ENCODE assay signal across 23 cellular contexts in the genomic region with DNA sequence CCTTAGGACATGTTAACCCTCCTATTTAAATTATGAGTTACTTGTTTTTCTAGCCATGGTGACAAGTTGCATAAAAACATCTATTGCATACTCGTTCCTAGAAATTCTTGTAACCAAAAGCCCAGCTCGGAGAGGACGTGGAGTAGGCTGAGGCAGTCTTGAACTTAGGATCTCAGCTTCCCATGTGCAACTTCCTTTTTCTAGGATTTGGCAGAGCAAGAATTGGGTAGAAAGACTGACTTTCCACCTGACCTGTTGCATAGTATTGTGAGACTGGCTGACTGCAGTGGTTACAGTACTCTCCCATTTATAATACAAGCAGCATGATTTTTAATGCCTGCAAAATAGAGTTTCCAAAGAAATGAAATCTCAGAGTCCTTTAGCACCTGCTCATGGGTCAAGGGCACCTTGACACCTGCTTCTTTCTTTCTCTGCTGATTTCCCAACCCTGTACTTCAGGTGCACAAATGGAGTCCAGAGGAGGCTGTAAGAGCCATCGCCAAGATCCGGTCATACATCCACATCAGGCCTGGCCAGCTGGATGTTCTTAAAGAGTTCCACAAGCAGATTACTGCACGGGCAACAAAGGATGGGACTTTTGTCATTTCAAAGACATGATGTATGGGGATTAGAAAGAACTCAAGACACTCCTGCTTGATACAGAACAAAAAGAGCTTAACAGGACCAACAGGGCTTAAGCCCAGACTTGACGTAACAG. TPM values are rescaled to one million over a fixed set of nuclear protein-coding genes. Genes with fewer than 3 reads are reported as not detected.
DNase-seq lines count a peak whose midpoint lies in the region; ATAC-seq, FAIRE-seq and TF ChIP-seq lines count a peak whose summit lies in the region.
"Had no signal": no experiment of that assay in that cellular context is flagged by ENCODE, and none has a peak within 500 bp of the region (broad histone marks: within the 10 kb centered on the region; RNA-seq: fewer than 3 reads in every experiment).

No MANE protein-coding gene starts in this region.

- H3K27me3 ChIP-seq in AG04450 (ENCODE audit: control insufficient read depth, insufficient read depth, low read length) (no peaks in the 10 kb centered on the region), K562 (ENCODE audit: control insufficient read depth in 2 of 2, insufficient read depth in 2 of 2, low read length in 2 of 2) (no peaks in the 10 kb centered on the region), colonic mucosa (no peaks in the 10 kb centered on the region)
- H3K27me3 ChIP-seq: esophagus squamous epithelium had no signal

- no peak overlapping the region for H3K9ac ChIP-seq in K562 (ENCODE audit: insufficient read depth in 1 of 2, low read depth in 2 of 2, low read length in 2 of 2)
- no peak overlapping the region for H3K9ac ChIP-seq in colonic mucosa (ENCODE audit: low read depth in 2 of 2, low read length in 2 of 2)
- H3K9ac ChIP-seq: parathyroid adenoma had no signal

- TF ChIP-seq CTCF in AG04450 (IDR thresholded peaks at IDR 0.05; ENCODE audit: low read depth, low read length) (no peak), D721Med (IDR thresholded peaks at IDR 0.05; ENCODE audit: insufficient read depth, missing control alignments) (no peak), K562 (IDR thresholded peaks at IDR 0.05 in 2 of 3, conservative IDR thresholded peaks at IDR 0.05 in 1 of 3; ENCODE audit: insufficient read depth in 2 of 3, low read depth in 1 of 3, low read length in 3 of 3) (no peak), neural crest cell (conservative IDR thresholded peaks at IDR 0.05) (no peak), colonic mucosa (IDR thresholded peaks at IDR 0.05) (no peak)

- H3K36me3 ChIP-seq in K562 (ENCODE audit: control insufficient read depth, insufficient read depth, low read length) (peaks cover 68% of the 10 kb centered on the region; the same call in 2 of the 3 replicates), colonic mucosa (peaks cover 9% of the 10 kb centered on the region)

- TSS peak; percentile 1 for BruUV-seq in K562 (replicated peaks; lab: Mats Ljungman, UMichigan)

- ATAC-seq in K562, result no peak
- ATAC-seq: activated CD8-positive, alpha-beta memory T cell treated with anti-CD3 and anti-CD28 coated beads, Interleukin-2, amount 10 ng/mL, durations not matched to agents 7 days and 5 days; stimulated activated naive CD8-positive, alpha-beta T cell treated with anti-CD3 and anti-CD28 coated beads, Interleukin-15, amount 100 ng/mL, for 72 hours had no signal

- H3K27ac Mint-ChIP-seq in neural crest cell (ENCODE audit: unreplicated experiment), result peak overlapping the region; percentile 78
- H3K27ac Mint-ChIP-seq: activated CD8-positive, alpha-beta memory T cell treated with anti-CD3 and anti-CD28 coated beads, Interleukin-2, amount 10 ng/mL, durations not matched to agents 7 days and 5 days had no signal

- H3K4me1 ChIP-seq in K562 (replicated peaks in 1 of 2; ENCODE audit: control insufficient read depth in 2 of 2, insufficient read depth in 2 of 2, low read length in 2 of 2) (peaks cover 0 to 5% of the 10 kb centered on the region in 2 experiments; a peak in 2 of 5 replicates), colonic mucosa (no peaks in the 10 kb centered on the region)
- H3K4me1 ChIP-seq: parathyroid adenoma had no signal

- FAIRE-seq in D721Med (lab: Jason Lieb, UNC) (peak; percentile 35), K562 (lab: Jason Lieb, UNC) (no peak)

- in situ Hi-C loops in K562 (cut with MboI), result no loop called here

- H3K4me2 ChIP-seq in K562 (ENCODE audit: insufficient read depth, low read length), result no peak overlapping the region

- H3K4me3 Mint-ChIP-seq in neural crest cell, result peak overlapping the region; percentile 33
- H3K4me3 Mint-ChIP-seq: activated CD8-positive, alpha-beta memory T cell treated with anti-CD3 and anti-CD28 coated beads, Interleukin-2, amount 10 ng/mL, durations not matched to agents 7 days and 5 days; stimulated activated naive CD8-positive, alpha-beta T cell treated with anti-CD3 and anti-CD28 coated beads, Interleukin-15, amount 100 ng/mL, for 72 hours had no signal

- H3K9me1 ChIP-seq in K562 (ENCODE audit: control insufficient read depth, insufficient read depth, low read length), result no peaks in the 10 kb centered on the region

- H2AFZ ChIP-seq in K562 (ENCODE audit: low read depth, low read length), result no peak overlapping the region
- H2AFZ ChIP-seq: parathyroid adenoma had no signal

- DNase-seq in AG04450 (ENCODE audit: low read depth, low spot score) (no peak), D721Med (ENCODE audit: insufficient read length, low spot score) (no peak), K562 (ENCODE audit: extremely low read depth in 1 of 4, low spot score in 3 of 4) (peak in 2 of 4 experiments; percentile 5 to 7), neural crest cell (ENCODE audit: low read depth, low spot score) (no peak), inferior parietal cortex (ENCODE audit: extremely low spot score) (no peak), NCI-H226 (no peak), colonic mucosa (no peak), NCI-H524 (lab: John Stamatoyannopoulos, UW) (no peak)
- DNase-seq: activated CD4-positive, alpha-beta T cell treated with anti-CD3 and anti-CD28 coated beads for 1 hour; activated CD8-positive, alpha-beta memory T cell treated with anti-CD3 and anti-CD28 coated beads, Interleukin-2, amount 10 ng/mL, durations not matched to agents 7 days and 5 days; activated effector memory CD4-positive, alpha-beta T cell treated with anti-CD3 and anti-CD28 coated beads, Interleukin-2, amount 50 U/mL, for 16 hours; amygdala; central memory CD4-positive, alpha-beta T cell; DND-41; effector CD4-positive, alpha-beta T cell; esophagus squamous epithelium; NCI-H1105; NCI-H524 treated with DMSO at 0.1 percent for 48 hours; stimulated activated naive CD8-positive, alpha-beta T cell treated with anti-CD3 and anti-CD28 coated beads, Interleukin-15, amount 100 ng/mL, for 72 hours; trophoblast cell had no signal

- peaks cover 31% of the 10 kb centered on the region for H3K79me2 ChIP-seq in K562 (ENCODE audit: control insufficient read depth, insufficient read depth, low read length)

- peaks cover 7% of the 10 kb centered on the region for H3K36me3 Mint-ChIP-seq in neural crest cell (ENCODE audit: low read depth)

- no peak for TF ChIP-seq POLR2A in K562 (conservative IDR thresholded peaks at IDR 0.05)

- H3K4me3 ChIP-seq in AG04450 (ENCODE audit: low read depth, low read length), result no peak overlapping the region
- H3K4me3 ChIP-seq in K562, result no peak overlapping the region
- H3K4me3 ChIP-seq in colonic mucosa, result no peak overlapping the region
- H3K4me3 ChIP-seq: esophagus squamous epithelium, HAP-1 had no signal

- 91% methylated on average over 7 of the region's 7 CpGs for WGBS in K562 (ENCODE audit: insufficient coverage, low coverage, missing lambda C conversion rate)

- CTCF ChIA-PET in AG04450 (lab: Charles Lee) (interaction anchor here (1.5 kb wide), 1 partner anchor 18 kb away, joined by 4 read pairs; no protein-coding TSS in a partner anchor), K562 (lab: Yijun Ruan, JAX; ENCODE audit: low intra/inter-chr PET ratio) (no interaction called here)

- POLR2A ChIA-PET in AG04450 (lab: Yijun Ruan, JAX) (no interaction called here), K562 (lab: Yijun Ruan, JAX) (interaction anchor here (0.8 to 1.1 kb wide), 4 partner anchors 8 to 92 kb away, joined by 3 read pairs; a partner anchor contains a TSS)

- no peaks in the 10 kb centered on the region for H3K27me3 Mint-ChIP-seq in neural crest cell (ENCODE audit: low read depth)
- H3K27me3 Mint-ChIP-seq: activated CD8-positive, alpha-beta memory T cell treated with anti-CD3 and anti-CD28 coated beads, Interleukin-2, amount 10 ng/mL, durations not matched to agents 7 days and 5 days; stimulated activated naive CD8-positive, alpha-beta T cell treated with anti-CD3 and anti-CD28 coated beads, Interleukin-15, amount 100 ng/mL, for 72 hours had no signal

- H3K9me3 ChIP-seq in AG04450 (ENCODE audit: control insufficient read depth, insufficient read depth, low read length) (no peaks in the 10 kb centered on the region), K562 (replicated peaks; ENCODE audit: control insufficient read depth, insufficient read depth, low read depth, low read length) (no peaks in the 10 kb centered on the region), colonic mucosa (no peaks in the 10 kb centered on the region)
- H3K9me3 ChIP-seq: esophagus squamous epithelium, HAP-1 had no signal

- TF ChIP-seq EP300 in K562 (IDR thresholded peaks at IDR 0.05; ENCODE audit: low read length), result no peak

- H3K27ac ChIP-seq in AG04450 (ENCODE audit: low read depth, low read length), result peak overlapping the region; percentile 11
- H3K27ac ChIP-seq in K562 (ENCODE audit: extremely low read depth, low read depth, low read length), result no peak overlapping the region
- H3K27ac ChIP-seq in colonic mucosa, result no peak overlapping the region
- H3K27ac ChIP-seq: esophagus squamous epithelium, parathyroid adenoma had no signal

- peaks cover 7% of the 10 kb centered on the region for H3K4me1 Mint-ChIP-seq in neural crest cell

- intact Hi-C loops in K562 (cut with micrococcal nuclease), result no loop called here
- intact Hi-C loops in colonic mucosa (cut with DNase I), result no loop called here

- no peak for TF ChIP-seq RAD21 in K562 (CRISPR knock-in tag; conservative IDR thresholded peaks at IDR 0.05 in 1 of 2, IDR thresholded peaks at IDR 0.05 in 1 of 2)

- no peaks in the 10 kb centered on the region for H4K20me1 ChIP-seq in K562 (replicated peaks; ENCODE audit: control insufficient read depth, insufficient read depth, low read length)

- H3K9me3 Mint-ChIP-seq in neural crest cell, result no peaks in the 10 kb centered on the region
- H3K9me3 Mint-ChIP-seq: stimulated activated naive CD8-positive, alpha-beta T cell treated with anti-CD3 and anti-CD28 coated beads, Interleukin-15, amount 100 ng/mL, for 72 hours had no signal

RNA-seq across cellular contexts. Expression of a gene that starts 5.8 kb away (rescaled TPM):
- 39.2 and 39.5 TPM in 2 replicates for polyA plus RNA-seq in AG04450 (2011; rRNA removed)
- 15.6 and 17.2 TPM in 2 replicates for polyA minus RNA-seq in AG04450 (2011; rRNA and poly(A)+ RNA removed)
- total RNA-seq in K562 (2011; cell fraction: chromatin; rRNA removed; ENCODE audit: low replicate concordance), result 24.4 and 29.4 TPM in 2 replicates
- total RNA-seq in K562 (2011; cell fraction: nucleolus; rRNA removed), result 46.2 and 48.8 TPM in 2 replicates
- 40.4 and 62.1 TPM in 2 replicates for total RNA-seq in K562 (2011; cell fraction: nucleoplasm; rRNA removed)
- total RNA-seq in K562 (2014; rRNA removed), result 140 and 146 TPM in 2 replicates
- 59.3 and 60.4 TPM in 2 replicates for total RNA-seq in K562 (2014; rRNA removed; fragmentation: Illumina TruSeq; extraction: Trizol)
- total RNA-seq in K562 (2015; rRNA removed; fragmentation: Illumina TruSeq; extraction: Trizol), result 61.2 and 65.3 TPM in 2 replicates
- 67.2 and 83.6 TPM in 2 replicates for total RNA-seq in K562 (2021)
- 69.8 and 80.0 TPM in 2 replicates for polyA plus RNA-seq in K562 (2011; rRNA removed)
- polyA plus RNA-seq in K562 (2011; cell fraction: cytosol; rRNA removed), result 103 and 173 TPM in 2 replicates
- 29.7 and 32.6 TPM in 2 replicates for polyA plus RNA-seq in K562 (2011; cell fraction: nucleus; rRNA removed)
- 73.7 and 80.8 TPM in 2 replicates for polyA plus RNA-seq in K562 (2012)
- polyA plus RNA-seq in K562 (2014; fragmentation: Illumina TruSeq; extraction: Trizol), result 66.6 and 73.1 TPM in 2 replicates
- polyA plus RNA-seq in K562 (2014; fragmentation: Nextera tagmentation; extraction: Ambion mirVana), result 10 to 100 TPM; 10.4 to 16.5 TPM
- 109 and 144 TPM in 2 replicates for polyA plus RNA-seq in K562 (2014; rRNA removed)
- 31.1 and 36.7 TPM in 2 replicates for polyA minus RNA-seq in K562 (2011; rRNA and poly(A)+ RNA removed)
- 23.8 and 30.2 TPM in 2 replicates for polyA minus RNA-seq in K562 (2011; cell fraction: cytosol; rRNA and poly(A)+ RNA removed)
- 18.9 and 21.1 TPM in 2 replicates for polyA minus RNA-seq in K562 (2011; cell fraction: nucleus; rRNA and poly(A)+ RNA removed)
- total RNA-seq in neural crest cell, result 41.8 and 47.0 TPM in 2 replicates
- total RNA-seq in colonic mucosa, result 10 to 100 TPM; 33.6 to 52.5 TPM

RNA-seq across cellular contexts. Expression of a gene that starts 7.6 kb away (rescaled TPM):
- 19.5 and 20.0 TPM in 2 replicates for polyA plus RNA-seq in AG04450 (2011; rRNA removed)
- 28.3 and 30.4 TPM in 2 replicates for polyA minus RNA-seq in AG04450 (2011; rRNA and poly(A)+ RNA removed)
- 9.0 and 15.8 TPM in 2 replicates for total RNA-seq in K562 (2011; cell fraction: chromatin; rRNA removed; ENCODE audit: low replicate concordance)
- total RNA-seq in K562 (2011; cell fraction: nucleolus; rRNA removed), result 11.7 and 13.2 TPM in 2 replicates
- 11.6 and 13.4 TPM in 2 replicates for total RNA-seq in K562 (2011; cell fraction: nucleoplasm; rRNA removed)
- total RNA-seq in K562 (2014; rRNA removed), result 9.1 and 11.2 TPM in 2 replicates
- 13.6 TPM in 2 replicates for total RNA-seq in K562 (2014; rRNA removed; fragmentation: Illumina TruSeq; extraction: Trizol)
- 13.3 and 13.6 TPM in 2 replicates for total RNA-seq in K562 (2015; rRNA removed; fragmentation: Illumina TruSeq; extraction: Trizol)
- 11.0 and 12.9 TPM in 2 replicates for total RNA-seq in K562 (2021)
- polyA plus RNA-seq in K562 (2011; rRNA removed), result 16.9 and 18.2 TPM in 2 replicates
- 16.9 and 19.8 TPM in 2 replicates for polyA plus RNA-seq in K562 (2011; cell fraction: cytosol; rRNA removed)
- 6.6 and 9.4 TPM in 2 replicates for polyA plus RNA-seq in K562 (2011; cell fraction: nucleus; rRNA removed)
- 9.4 and 13.6 TPM in 2 replicates for polyA plus RNA-seq in K562 (2012)
- 13.0 and 13.1 TPM in 2 replicates for polyA plus RNA-seq in K562 (2014; fragmentation: Illumina TruSeq; extraction: Trizol)
- 10 to 100 TPM; 30.1 to 33.9 TPM for polyA plus RNA-seq in K562 (2014; fragmentation: Nextera tagmentation; extraction: Ambion mirVana)
- polyA plus RNA-seq in K562 (2014; rRNA removed), result 7.0 and 10.1 TPM in 2 replicates
- polyA minus RNA-seq in K562 (2011; rRNA and poly(A)+ RNA removed), result 21.9 and 23.1 TPM in 2 replicates
- polyA minus RNA-seq in K562 (2011; cell fraction: cytosol; rRNA and poly(A)+ RNA removed), result 8.3 and 9.2 TPM in 2 replicates
- polyA minus RNA-seq in K562 (2011; cell fraction: nucleus; rRNA and poly(A)+ RNA removed), result 5.4 and 10.0 TPM in 2 replicates
- 15.4 and 16.6 TPM in 2 replicates for total RNA-seq in neural crest cell
- 10 to 100 TPM; 14.5 to 15.5 TPM for total RNA-seq in colonic mucosa

RNA-seq across cellular contexts. Expression of a gene that starts 7.7 kb away (rescaled TPM):
- polyA plus RNA-seq in AG04450 (2011; rRNA removed) (103 and 106 TPM in 2 replicates), K562 (2011; rRNA removed) (302 and 343 TPM in 2 replicates), K562 (2014; fragmentation: Illumina TruSeq; extraction: Trizol) (194 and 197 TPM in 2 replicates), K562 (2014; fragmentation: Nextera tagmentation; extraction: Ambion mirVana) (10 to 100 TPM; 38.7 to 82.3 TPM), K562 (2014; rRNA removed) (341 and 353 TPM in 2 replicates)
- polyA minus RNA-seq in AG04450 (2011; rRNA and poly(A)+ RNA removed), result 47.1 and 49.9 TPM in 2 replicates
- total RNA-seq in K562 (2011; cell fraction: chromatin; rRNA removed; ENCODE audit: low replicate concordance), result 228 and 279 TPM in 2 replicates
- total RNA-seq in K562 (2011; cell fraction: nucleolus; rRNA removed), result 212 and 223 TPM in 2 replicates
- 239 and 241 TPM in 2 replicates for total RNA-seq in K562 (2011; cell fraction: nucleoplasm; rRNA removed)
- total RNA-seq in K562 (2014; rRNA removed) (203 and 207 TPM in 2 replicates), K562 (2014; rRNA removed; fragmentation: Illumina TruSeq; extraction: Trizol) (191 and 192 TPM in 2 replicates), K562 (2015; rRNA removed; fragmentation: Illumina TruSeq; extraction: Trizol) (190 and 191 TPM in 2 replicates), K562 (2021) (229 and 238 TPM in 2 replicates), neural crest cell (172 and 178 TPM in 2 replicates), colonic mucosa (100 to 1,000 TPM; 228 to 266 TPM)
- polyA plus RNA-seq in K562 (2011; cell fraction: cytosol; rRNA removed), result 353 and 764 TPM in 2 replicates
- polyA plus RNA-seq in K562 (2011; cell fraction: nucleus; rRNA removed), result 319 and 323 TPM in 2 replicates
- 137 and 179 TPM in 2 replicates for polyA plus RNA-seq in K562 (2012)
- polyA minus RNA-seq in K562 (2011; rRNA and poly(A)+ RNA removed), result 180 and 229 TPM in 2 replicates
- 60.6 and 66.6 TPM in 2 replicates for polyA minus RNA-seq in K562 (2011; cell fraction: cytosol; rRNA and poly(A)+ RNA removed)
- polyA minus RNA-seq in K562 (2011; cell fraction: nucleus; rRNA and poly(A)+ RNA removed), result 57.1 and 90.0 TPM in 2 replicates

RNA-seq across cellular contexts. Expression of a gene that starts 15.3 kb away (rescaled TPM):
- polyA plus RNA-seq in AG04450 (2011; rRNA removed) (not detected in 2 replicates), K562 (2011; rRNA removed) (not detected in 2 replicates), K562 (2014; fragmentation: Illumina TruSeq; extraction: Trizol) (not detected in 2 replicates), K562 (2014; fragmentation: Nextera tagmentation; extraction: Ambion mirVana) (not detected), K562 (2014; rRNA removed) (0.05 TPM in 1 of 2 replicates, not detected in the other)
- not detected in 2 replicates for polyA minus RNA-seq in AG04450 (2011; rRNA and poly(A)+ RNA removed)
- total RNA-seq in K562 (2011; cell fraction: chromatin; rRNA removed; ENCODE audit: low replicate concordance), result 0.49 and 0.51 TPM in 2 replicates
- 0.26 and 0.50 TPM in 2 replicates for total RNA-seq in K562 (2011; cell fraction: nucleolus; rRNA removed)
- 0.61 TPM in 1 of 2 replicates, not detected in the other for total RNA-seq in K562 (2011; cell fraction: nucleoplasm; rRNA removed)
- total RNA-seq in K562 (2014; rRNA removed) (0.14 TPM in 1 of 2 replicates, not detected in the other), K562 (2014; rRNA removed; fragmentation: Illumina TruSeq; extraction: Trizol) (not detected in 2 replicates), K562 (2015; rRNA removed; fragmentation: Illumina TruSeq; extraction: Trizol) (not detected in 2 replicates), K562 (2021) (not detected in 2 replicates), neural crest cell (0.35 and 0.50 TPM in 2 replicates), colonic mucosa (not detected)
- not detected in 2 replicates for polyA plus RNA-seq in K562 (2011; cell fraction: cytosol; rRNA removed)
- 0.51 TPM in 1 of 2 replicates, not detected in the other for polyA plus RNA-seq in K562 (2011; cell fraction: nucleus; rRNA removed)
- polyA plus RNA-seq in K562 (2012), result not detected in 2 replicates
- 0.14 TPM in 1 of 2 replicates, not detected in the other for polyA minus RNA-seq in K562 (2011; rRNA and poly(A)+ RNA removed)
- not detected in 2 replicates for polyA minus RNA-seq in K562 (2011; cell fraction: cytosol; rRNA and poly(A)+ RNA removed)
- polyA minus RNA-seq in K562 (2011; cell fraction: nucleus; rRNA and poly(A)+ RNA removed), result 0.13 and 0.44 TPM in 2 replicates
- total RNA-seq: esophagus squamous epithelium, kidney epithelial cell had no signal

RNA-seq across cellular contexts. Expression of a gene that starts 18.2 kb away (rescaled TPM):
- polyA plus RNA-seq in AG04450 (2011; rRNA removed) (87.2 and 87.5 TPM in 2 replicates), K562 (2011; rRNA removed) (124 and 142 TPM in 2 replicates), K562 (2014; fragmentation: Illumina TruSeq; extraction: Trizol) (75.0 and 81.6 TPM in 2 replicates), K562 (2014; fragmentation: Nextera tagmentation; extraction: Ambion mirVana) (10 to 100 TPM; 11.3 to 21.6 TPM), K562 (2014; rRNA removed) (82.8 and 88.9 TPM in 2 replicates)
- 135 and 147 TPM in 2 replicates for polyA minus RNA-seq in AG04450 (2011; rRNA and poly(A)+ RNA removed)
- 291 and 350 TPM in 2 replicates for total RNA-seq in K562 (2011; cell fraction: chromatin; rRNA removed; ENCODE audit: low replicate concordance)
- total RNA-seq in K562 (2011; cell fraction: nucleolus; rRNA removed), result 140 and 172 TPM in 2 replicates
- total RNA-seq in K562 (2011; cell fraction: nucleoplasm; rRNA removed), result 256 and 337 TPM in 2 replicates
- total RNA-seq in K562 (2014; rRNA removed) (59.2 and 63.9 TPM in 2 replicates), K562 (2014; rRNA removed; fragmentation: Illumina TruSeq; extraction: Trizol) (77.4 and 79.1 TPM in 2 replicates), K562 (2015; rRNA removed; fragmentation: Illumina TruSeq; extraction: Trizol) (65.1 and 71.4 TPM in 2 replicates), K562 (2021) (102 and 111 TPM in 2 replicates), neural crest cell (176 and 180 TPM in 2 replicates), colonic mucosa (10 to 100 TPM; 76.1 to 96.8 TPM)
- 75.5 and 93.9 TPM in 2 replicates for polyA plus RNA-seq in K562 (2011; cell fraction: cytosol; rRNA removed)
- 276 and 281 TPM in 2 replicates for polyA plus RNA-seq in K562 (2011; cell fraction: nucleus; rRNA removed)
- polyA plus RNA-seq in K562 (2012), result 28.5 and 38.8 TPM in 2 replicates
- polyA minus RNA-seq in K562 (2011; rRNA and poly(A)+ RNA removed), result 138 and 183 TPM in 2 replicates
- polyA minus RNA-seq in K562 (2011; cell fraction: cytosol; rRNA and poly(A)+ RNA removed), result 71.5 and 87.3 TPM in 2 replicates
- 67.6 and 122 TPM in 2 replicates for polyA minus RNA-seq in K562 (2011; cell fraction: nucleus; rRNA and poly(A)+ RNA removed)
